7 cellular contexts compared by ENCODE assay signal in genomic region chr1:60145746-60146145, GRCh38.
"Had no signal": no experiment of that assay in that cellular context is flagged by ENCODE, and none has a peak within 500 bp of the region (broad histone marks: within the 10 kb centered on the region; RNA-seq: fewer than 3 reads in every experiment).

No MANE protein-coding gene starts in this region.

- H3K9me3 ChIP-seq: HAP-1 had no signal

- H3K4me1 ChIP-seq: HAP-1 had no signal

- H3K36me3 ChIP-seq: HAP-1 had no signal

- H3K9ac ChIP-seq: GM23248 had no signal

- DNase-seq: GM23248, GOT3, H7, HFFc6, IMR-90 had no signal

- H3K4me3 ChIP-seq: GM23248, HAP-1, K562 had no signal
